ENCODE assay signal across 24 cellular contexts in genomic region chr6:46190889-46191288, GRCh38. TPM values are rescaled to one million over a fixed set of nuclear protein-coding genes. Genes with fewer than 3 reads are reported as not detected.
"Had no signal": no experiment of that assay in that cellular context is flagged by ENCODE, and none has a peak within 500 bp of the region (broad histone marks: within the 10 kb centered on the region; RNA-seq: fewer than 3 reads in every experiment).

No MANE protein-coding gene starts in this region.

- ATAC-seq: activated CD8-positive, alpha-beta T cell treated with anti-CD3 and anti-CD28 coated beads for 36 hours; activated T-helper 17 cell treated with anti-CD3 and anti-CD28 coated beads, Interleukin-2, amount 50 U/mL, for 72 hours; esophagus mucosa; stimulated activated naive CD8-positive, alpha-beta T cell treated with anti-CD3 and anti-CD28 coated beads, Interleukin-15, Interleukin-2, amounts not matched to agents 100 U/mL and 50 U/mL, for 24 hours; T-cell had no signal

- H3K27ac Mint-ChIP-seq: activated B cell treated with CpG ODN at 0.5 μM for 24 hours; activated CD4-positive, alpha-beta T cell treated with anti-CD3 and anti-CD28 coated beads, Interleukin-2, amount 10 ng/mL, durations not matched to agents 24 days and 14 days; activated CD8-positive, alpha-beta T cell treated with anti-CD3 and anti-CD28 coated beads for 36 hours; activated naive CD8-positive, alpha-beta T cell treated with anti-CD3 and anti-CD28 coated beads, Interleukin-2, amount 10 ng/mL, durations not matched to agents 7 days and 5 days; activated T-helper 17 cell treated with anti-CD3 and anti-CD28 coated beads, Interleukin-2, amount 50 U/mL, for 72 hours; brain; mesothelial cell of epicardium; nephron progenitor cell; T-cell had no signal

- H3K27ac ChIP-seq: colonic mucosa, upper lobe of left lung had no signal

- DNase-seq: activated B cell treated with CpG ODN at 0.5 μM for 24 hours; activated CD4-positive, alpha-beta T cell treated with anti-CD3 and anti-CD28 coated beads, Interleukin-2, amount 10 ng/mL, durations not matched to agents 24 days and 14 days; activated CD8-positive, alpha-beta T cell treated with anti-CD3 and anti-CD28 coated beads for 36 hours; activated naive CD4-positive, alpha-beta T cell treated with Interleukin-2 at 50 U/mL for 16 hours; activated naive CD8-positive, alpha-beta T cell treated with anti-CD3 and anti-CD28 coated beads, Interleukin-2, amount 10 ng/mL, durations not matched to agents 7 days and 5 days; activated T-cell treated with anti-CD3 and anti-CD28 coated beads, Interleukin-2, amount 50 U/mL, for 1 hour; amygdala; colonic mucosa; hippocampal formation; islet precursor cell; nephron progenitor cell; nucleus accumbens; stimulated activated naive CD8-positive, alpha-beta T cell treated with anti-CD3 and anti-CD28 coated beads, Interleukin-15, Interleukin-2, amounts not matched to agents 100 U/mL and 50 U/mL, for 24 hours; substantia nigra; T-cell; T-helper 9 cell; upper lobe of left lung had no signal

- H3K4me1 Mint-ChIP-seq: activated B cell treated with CpG ODN at 0.5 μM for 24 hours; activated CD4-positive, alpha-beta T cell treated with anti-CD3 and anti-CD28 coated beads, Interleukin-2, amount 10 ng/mL, durations not matched to agents 24 days and 14 days; activated naive CD8-positive, alpha-beta T cell treated with anti-CD3 and anti-CD28 coated beads, Interleukin-2, amount 10 ng/mL, durations not matched to agents 7 days and 5 days; activated T-helper 17 cell treated with anti-CD3 and anti-CD28 coated beads, Interleukin-2, amount 50 U/mL, for 72 hours; brain; central memory CD8-positive, alpha-beta T cell; mesothelial cell of epicardium; nephron progenitor cell; T-cell had no signal

- H3K36me3 Mint-ChIP-seq: activated naive CD8-positive, alpha-beta T cell treated with anti-CD3 and anti-CD28 coated beads, Interleukin-2, amount 10 ng/mL, durations not matched to agents 7 days and 5 days; brain; mesothelial cell of epicardium; T-cell had no signal

- H3K27me3 ChIP-seq: colonic mucosa, upper lobe of left lung had no signal

- H3K9me3 Mint-ChIP-seq: activated B cell treated with CpG ODN at 0.5 μM for 24 hours; activated CD4-positive, alpha-beta T cell treated with anti-CD3 and anti-CD28 coated beads, Interleukin-2, amount 10 ng/mL, durations not matched to agents 24 days and 14 days; activated CD8-positive, alpha-beta T cell treated with anti-CD3 and anti-CD28 coated beads for 36 hours; activated naive CD8-positive, alpha-beta T cell treated with anti-CD3 and anti-CD28 coated beads, Interleukin-2, amount 10 ng/mL, durations not matched to agents 7 days and 5 days; activated T-helper 17 cell treated with anti-CD3 and anti-CD28 coated beads, Interleukin-2, amount 50 U/mL, for 72 hours; brain; central memory CD8-positive, alpha-beta T cell; mesothelial cell of epicardium; nephron progenitor cell; T-cell had no signal

- H3K9me3 ChIP-seq: colonic mucosa, upper lobe of left lung had no signal

- H3K4me3 Mint-ChIP-seq: activated B cell treated with CpG ODN at 0.5 μM for 24 hours; activated CD4-positive, alpha-beta T cell treated with anti-CD3 and anti-CD28 coated beads, Interleukin-2, amount 10 ng/mL, durations not matched to agents 24 days and 14 days; activated CD8-positive, alpha-beta T cell treated with anti-CD3 and anti-CD28 coated beads for 36 hours; activated naive CD8-positive, alpha-beta T cell treated with anti-CD3 and anti-CD28 coated beads, Interleukin-2, amount 10 ng/mL, durations not matched to agents 7 days and 5 days; activated T-helper 17 cell treated with anti-CD3 and anti-CD28 coated beads, Interleukin-2, amount 50 U/mL, for 72 hours; brain; central memory CD8-positive, alpha-beta T cell; mesothelial cell of epicardium; nephron progenitor cell; T-cell had no signal

- H3K36me3 ChIP-seq: colonic mucosa, upper lobe of left lung had no signal

- H3K4me3 ChIP-seq: colonic mucosa, upper lobe of left lung had no signal

- H3K4me1 ChIP-seq: colonic mucosa, upper lobe of left lung had no signal

RNA-seq across cellular contexts. Expression of gene ENPP5, which starts 20.1 kb away (rescaled TPM):
- total RNA-seq: activated CD4-positive, alpha-beta T cell treated with anti-CD3 and anti-CD28 coated beads, Interleukin-2, amount 10 ng/mL, durations not matched to agents 24 days and 14 days; glomerular endothelial cell; lung microvascular endothelial cell had no signal
